Comparison of ENCODE assay signal across 8 cellular contexts in the genomic region with DNA sequence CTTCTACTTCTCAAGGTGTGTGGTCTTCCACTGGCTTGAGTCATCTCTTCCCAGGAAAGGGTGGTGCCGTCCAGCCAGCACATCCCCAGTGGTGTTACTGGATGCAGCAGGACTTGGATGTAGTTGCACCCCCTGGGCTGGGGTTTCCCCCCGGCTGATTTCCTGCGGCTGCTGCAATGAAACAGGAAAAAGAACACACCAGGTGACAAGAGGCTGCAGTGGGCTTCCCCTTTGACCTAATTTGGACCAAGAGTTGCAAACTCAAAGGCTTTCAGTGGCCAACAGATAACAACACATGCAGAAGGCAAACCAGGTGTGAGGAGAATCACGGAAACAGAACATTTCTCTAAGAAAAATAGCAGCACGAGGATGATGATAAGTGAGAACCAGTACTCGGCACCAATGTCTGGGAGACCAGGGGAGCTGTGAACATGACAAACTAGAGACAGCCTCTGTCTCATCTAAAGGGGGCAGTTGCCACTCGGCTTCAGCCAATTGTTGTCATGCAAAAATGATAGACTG.
DNase-seq lines count a peak whose midpoint lies in the region; ATAC-seq, FAIRE-seq and TF ChIP-seq lines count a peak whose summit lies in the region.

No MANE protein-coding gene starts in this region.

- H3K27ac ChIP-seq in DOHH2 (ENCODE audit: low read depth, low read length) (no peak overlapping the region), lower lobe of right lung (no peak overlapping the region)

- H3K4me1 ChIP-seq in DOHH2 (ENCODE audit: control insufficient read depth, low read length): peaks cover 10% of the 10 kb centered on the region
- peaks cover 23% of the 10 kb centered on the region for H3K4me1 ChIP-seq in lower lobe of right lung

- H3K79me2 ChIP-seq in DOHH2 (ENCODE audit: control insufficient read depth, low read length): no peaks in the 10 kb centered on the region

- no peaks in the 10 kb centered on the region for H3K27me3 ChIP-seq in DOHH2 (ENCODE audit: control insufficient read depth, low read length)
- H3K27me3 ChIP-seq in bronchial epithelial cell (ENCODE audit: control insufficient read depth, insufficient read depth, low read length): no peaks in the 10 kb centered on the region
- H3K27me3 ChIP-seq in lower lobe of right lung (ENCODE audit: low read depth): no peaks in the 10 kb centered on the region

- ATAC-seq in GM19467 (IDR thresholded peaks at IDR 0.05; ENCODE audit: unreplicated experiment): peak; percentile 60
- ATAC-seq in HG03432 (IDR thresholded peaks at IDR 0.05; ENCODE audit: unreplicated experiment): peak; percentile 79
- no peak for ATAC-seq in left cardiac atrium
- ATAC-seq in lower lobe of right lung: no peak

- DNase-seq in bronchial epithelial cell (ENCODE audit: low read depth) (peak; percentile 77), NCI-H2196 treated with DMSO at 0.1 percent for 48 hours (lab: John Stamatoyannopoulos, UW; ENCODE audit: unreplicated experiment) (no peak), left cardiac atrium (no peak), lower lobe of right lung (no peak), head of caudate nucleus (no peak)

- no peak for FAIRE-seq in bronchial epithelial cell (lab: Jason Lieb, UNC)

- intact Hi-C loops in left cardiac atrium (cut with DNase I): no loop called here
- intact Hi-C loops in lower lobe of right lung (cut with DNase I): no loop called here
- intact Hi-C loops in head of caudate nucleus (cut with DNase I): no loop called here

- H3K4me2 ChIP-seq in DOHH2 (ENCODE audit: low read length): peak overlapping the region; percentile 10; the same call in 1 of the 2 replicates

- H3K4me3 ChIP-seq in DOHH2 (ENCODE audit: low read length) (no peak overlapping the region), bronchial epithelial cell (ENCODE audit: low read depth, low read length) (no peak overlapping the region), lower lobe of right lung (no peak overlapping the region)

- H3K9me3 ChIP-seq in DOHH2 (ENCODE audit: control insufficient read depth, insufficient read depth, low read length) (no peaks in the 10 kb centered on the region), lower lobe of right lung (no peaks in the 10 kb centered on the region)

- H3K9me2 ChIP-seq in DOHH2 (replicated peaks; ENCODE audit: control insufficient read depth, low read length): no peaks in the 10 kb centered on the region

- no peak for TF ChIP-seq CTCF in DOHH2 (IDR thresholded peaks at IDR 0.05; ENCODE audit: low read depth, low read length, poor library complexity, severe bottlenecking)
- TF ChIP-seq CTCF in bronchial epithelial cell (IDR thresholded peaks at IDR 0.05; ENCODE audit: insufficient read depth, low read length, severe bottlenecking): no peak
- TF ChIP-seq CTCF in lower lobe of right lung (IDR thresholded peaks at IDR 0.05): no peak

- no peaks in the 10 kb centered on the region for H3F3A ChIP-seq in DOHH2 (ENCODE audit: control insufficient read depth, insufficient read depth)

- no peaks in the 10 kb centered on the region for H3K36me3 ChIP-seq in DOHH2 (ENCODE audit: control insufficient read depth, low read length)
- no peaks in the 10 kb centered on the region for H3K36me3 ChIP-seq in bronchial epithelial cell (ENCODE audit: control insufficient read depth, insufficient read depth, low read length)
- no peaks in the 10 kb centered on the region for H3K36me3 ChIP-seq in lower lobe of right lung

- no peaks in the 10 kb centered on the region for H4K20me1 ChIP-seq in DOHH2 (ENCODE audit: control insufficient read depth, insufficient read depth, low read depth, low read length)

Comparison
In these comparisons a context has a peak if more than half of its experiments do, and no peak if none do; other contexts are left out.
1. ATAC-seq: peak in GM19467 (single experiment) and HG03432 (single experiment); none in left cardiac atrium (0 of 2) and lower lobe of right lung (0 of 2).